In genomic region chr11:134978388-134979088, GRCh38 we compare ENCODE assay signal across 24 cellular contexts.
DNase-seq lines count a peak whose midpoint lies in the region; ATAC-seq and TF ChIP-seq lines count a peak whose summit lies in the region.
"Had no signal": no experiment of that assay in that cellular context is flagged by ENCODE, and none has a peak within 500 bp of the region (broad histone marks: within the 10 kb centered on the region; RNA-seq: fewer than 3 reads in every experiment).

No MANE protein-coding gene starts in this region.

- H3K36me3 ChIP-seq in mammary epithelial cell (ENCODE audit: insufficient read depth, low read length) (no peaks in the 10 kb centered on the region), Panc1 (ENCODE audit: control insufficient read depth, insufficient read depth, low read length) (no peaks in the 10 kb centered on the region), tibial artery (no peaks in the 10 kb centered on the region), heart left ventricle (no peaks in the 10 kb centered on the region)
- H3K36me3 ChIP-seq: BLaER1 treated with 17β-estradiol and CSF1 and Interleukin-3, amounts not matched to agents 10 nM and 100 nM; cardiac muscle cell; gastroesophageal sphincter had no signal

- H3K27ac Mint-ChIP-seq in MCF 10A (ENCODE audit: low read depth, unreplicated experiment): no peak overlapping the region
- H3K27ac Mint-ChIP-seq in CD14-positive monocyte: no peak overlapping the region
- H3K27ac Mint-ChIP-seq: memory B cell, T-cell had no signal

- H3K4me1 ChIP-seq in mammary epithelial cell (ENCODE audit: insufficient read depth, low read length) (no peaks in the 10 kb centered on the region), Panc1 (ENCODE audit: control insufficient read depth, insufficient read depth, low read length) (no peaks in the 10 kb centered on the region; the same call in 1 of the 2 replicates), tibial artery (no peaks in the 10 kb centered on the region), heart left ventricle (no peaks in the 10 kb centered on the region)
- H3K4me1 ChIP-seq: gastroesophageal sphincter had no signal

- BruUV-seq in MCF 10A (replicated peaks; lab: Mats Ljungman, UMichigan): no TSS peak
- no TSS peak for BruUV-seq in mammary epithelial cell (replicated peaks; lab: Mats Ljungman, UMichigan)
- no TSS peak for BruUV-seq in Panc1 (replicated peaks; lab: Mats Ljungman, UMichigan)

- H3K27ac ChIP-seq in mammary epithelial cell (ENCODE audit: insufficient read depth, low read depth, low read length): no peak overlapping the region
- H3K27ac ChIP-seq in Panc1 (ENCODE audit: low read length): no peak overlapping the region
- no peak overlapping the region for H3K27ac ChIP-seq in tibial artery
- H3K27ac ChIP-seq in heart left ventricle: no peak overlapping the region
- H3K27ac ChIP-seq: BLaER1 treated with 17β-estradiol and CSF1 and Interleukin-3, amounts not matched to agents 10 nM and 100 nM; cardiac muscle cell; gastroesophageal sphincter had no signal

- H3K27me3 ChIP-seq in mammary epithelial cell (ENCODE audit: insufficient read depth, low read length): no peaks in the 10 kb centered on the region
- no peaks in the 10 kb centered on the region for H3K27me3 ChIP-seq in Panc1 (ENCODE audit: control insufficient read depth, insufficient read depth, low read length)
- peaks cover 0 to 11% of the 10 kb centered on the region in 2 donors for H3K27me3 ChIP-seq in tibial artery
- H3K27me3 ChIP-seq in heart left ventricle: peaks cover 0 to 2% (median 0%) of the 10 kb centered on the region in 9 donors
- H3K27me3 ChIP-seq: BLaER1 treated with 17β-estradiol and CSF1 and Interleukin-3, amounts not matched to agents 10 nM and 100 nM; cardiac muscle cell had no signal

- no peaks in the 10 kb centered on the region for H3K27me3 Mint-ChIP-seq in MCF 10A (ENCODE audit: insufficient read depth, unreplicated experiment)
- peaks cover 0 to 2% (median 0%) of the 10 kb centered on the region in 3 donors for H3K27me3 Mint-ChIP-seq in CD14-positive monocyte (ENCODE audit: low read depth in 3 of 3)

- WGBS in mammary epithelial cell (ENCODE audit: low coverage, missing lambda C conversion rate): 48% methylated on average over 6 of the region's 21 CpGs
- WGBS in heart left ventricle, 4 donors: 78 to 84% (median 81%) methylated on average over 21 of the region's 21 CpGs

- dilution Hi-C loops in mammary epithelial cell (cut with HindIII; ENCODE audit: low sequenced_read_pairs): no loop called here

- no peak overlapping the region for H3K4me2 ChIP-seq in mammary epithelial cell (ENCODE audit: insufficient read depth, low read depth, low read length)

- CTCF ChIA-PET in MCF 10A (lab: Yijun Ruan, JAX): interaction anchor here (0.6 kb wide), 1 partner anchor 13 kb away, joined by 3 read pairs; no protein-coding TSS in a partner anchor
- CTCF ChIA-PET in mammary epithelial cell (lab: Charles Lee; ENCODE audit: low non-redundant PET): no interaction called here
- CTCF ChIA-PET in Panc1 (lab: Charles Lee): no interaction called here

- POLR2A ChIA-PET in MCF 10A (lab: Yijun Ruan, JAX): no interaction called here
- POLR2A ChIA-PET in Panc1 (lab: Charles Lee): no interaction called here

- no peaks in the 10 kb centered on the region for H3K36me3 Mint-ChIP-seq in MCF 10A (ENCODE audit: insufficient read depth, unreplicated experiment)
- no peaks in the 10 kb centered on the region for H3K36me3 Mint-ChIP-seq in CD14-positive monocyte
- H3K36me3 Mint-ChIP-seq: memory B cell, naive B cell, T-cell had no signal

- intact Hi-C loops in MCF 10A (cut with micrococcal nuclease) (no loop called here), mammary epithelial cell (cut with micrococcal nuclease) (no loop called here), Panc1 (cut with micrococcal nuclease; ENCODE audit: unreplicated experiment) (no loop called here), tibial artery (cut with DNase I; ENCODE audit: low total_unique reads) (no loop called here), CD14-positive monocyte (cut with micrococcal nuclease) (no loop called here), heart left ventricle (cut with DNase I) (no loop called here)

- H4K20me1 ChIP-seq in mammary epithelial cell (ENCODE audit: insufficient read depth, low read length): no peaks in the 10 kb centered on the region
- H4K20me1 ChIP-seq: BLaER1 treated with 17β-estradiol and CSF1 and Interleukin-3, amounts not matched to agents 10 nM and 100 nM had no signal

- H3K4me3 ChIP-seq in mammary epithelial cell (replicated peaks in 1 of 3; ENCODE audit: insufficient read depth in 1 of 3, low read depth in 2 of 3, low read length in 3 of 3): no peak overlapping the region
- no peak overlapping the region for H3K4me3 ChIP-seq in Panc1 (ENCODE audit: low read depth in 2 of 2, low read length in 2 of 2)
- H3K4me3 ChIP-seq in tibial artery: no peak overlapping the region
- no peak overlapping the region for H3K4me3 ChIP-seq in heart left ventricle
- H3K4me3 ChIP-seq: BLaER1 treated with 17β-estradiol and CSF1 and Interleukin-3, amounts not matched to agents 10 nM and 100 nM; cardiac muscle cell; gastroesophageal sphincter had no signal

- H3K9me3 ChIP-seq in mammary epithelial cell (replicated peaks; ENCODE audit: insufficient read depth, low read length) (peaks cover 14% of the 10 kb centered on the region), Panc1 (ENCODE audit: control insufficient read depth, insufficient read depth, low read depth, low read length) (no peaks in the 10 kb centered on the region), tibial artery (no peaks in the 10 kb centered on the region), heart left ventricle (no peaks in the 10 kb centered on the region)
- H3K9me3 ChIP-seq: BLaER1 treated with 17β-estradiol and CSF1 and Interleukin-3, amounts not matched to agents 10 nM and 100 nM; gastroesophageal sphincter had no signal

- in situ Hi-C loops in mammary epithelial cell (cut with MboI; ENCODE audit: low sequenced_read_pairs in 2 of 2): no loop called here
- in situ Hi-C loops in Panc1 (cut with HindIII; ENCODE audit: low pct_unique_long_range_greater_than_20kb, low sequenced_read_pairs): no loop called here

- TF ChIP-seq CTCF in MCF 10A (IDR thresholded peaks at IDR 0.05; ENCODE audit: unreplicated experiment) (no peak), mammary epithelial cell (conservative IDR thresholded peaks at IDR 0.05 in 1 of 2, IDR thresholded peaks at IDR 0.05 in 1 of 2; ENCODE audit: extremely low read depth in 1 of 2, insufficient read depth in 1 of 2, low read depth in 1 of 2, low read length in 2 of 2) (no peak), Panc1 (IDR thresholded peaks at IDR 0.05) (no peak; the same call in 1 of the 2 replicates), tibial artery (IDR thresholded peaks at IDR 0.05) (peak; percentile 30 to 38), CD14-positive monocyte (IDR thresholded peaks at IDR 0.05) (no peak), heart left ventricle (IDR thresholded peaks at IDR 0.05) (no peak)

- no peak for TF ChIP-seq POLR2A in heart left ventricle (IDR thresholded peaks at IDR 0.05)

- H3K4me3 Mint-ChIP-seq in MCF 10A (ENCODE audit: unreplicated experiment): no peak overlapping the region
- no peak overlapping the region for H3K4me3 Mint-ChIP-seq in CD14-positive monocyte
- H3K4me3 Mint-ChIP-seq: memory B cell, naive B cell, T-cell had no signal

- H3K79me2 ChIP-seq in mammary epithelial cell (ENCODE audit: insufficient read depth, low read length): no peaks in the 10 kb centered on the region

- no peak overlapping the region for H3K9ac ChIP-seq in mammary epithelial cell (ENCODE audit: insufficient read depth, low read length)
- H3K9ac ChIP-seq: BLaER1 treated with 17β-estradiol and CSF1 and Interleukin-3, amounts not matched to agents 10 nM and 100 nM had no signal

- H3K9me3 Mint-ChIP-seq in MCF 10A (ENCODE audit: unreplicated experiment) (peaks cover 17% of the 10 kb centered on the region), CD14-positive monocyte (peaks cover 0 to 13% (median 2%) of the 10 kb centered on the region in 7 donors)
- H3K9me3 Mint-ChIP-seq: memory B cell had no signal

- DNase-seq in MCF 10A (ENCODE audit: unreplicated experiment) (peak; percentile 22), mammary epithelial cell (no peak), Panc1 (ENCODE audit: low read depth, low spot score) (no peak), dermis microvascular lymphatic vessel endothelial cell (ENCODE audit: low read depth in 2 of 2) (peak; percentile 2 to 9), tibial artery (no peak), CD14-positive monocyte (ENCODE audit: low spot score) (no peak), heart left ventricle (no peak), NCI-H1694 (lab: John Stamatoyannopoulos, UW) (no peak)
- DNase-seq: activated CD4-positive, alpha-beta T cell treated with anti-CD3 and anti-CD28 coated beads, Interleukin-2, amount 50 U/mL, for 1 hour; activated CD8-positive, alpha-beta memory T cell treated with anti-CD3 and anti-CD28 coated beads, Interleukin-2, amount 50 U/mL, for 48 hours; activated gamma-delta T cell treated with Interleukin-2 at 50 U/mL for 16 hours; kidney glomerular epithelial cell; naive B cell; NCI-H1105; NCI-H2081; NCI-H510A; right cardiac atrium; stimulated activated CD4-positive, alpha-beta T cell treated with anti-CD3 and anti-CD28 coated beads, Interleukin-15, amount 100 ng/mL, for 24 hours; substantia nigra; T-cell had no signal

- no peak overlapping the region for H2AFZ ChIP-seq in mammary epithelial cell (ENCODE audit: low read depth, low read length)

- H3K4me1 Mint-ChIP-seq in MCF 10A (ENCODE audit: insufficient read depth, unreplicated experiment) (no peaks in the 10 kb centered on the region), CD14-positive monocyte (no peaks in the 10 kb centered on the region)
- H3K4me1 Mint-ChIP-seq: naive B cell, T-cell had no signal

- ATAC-seq in Panc1 (peak; percentile 37), heart left ventricle (no peak)
- ATAC-seq: gastroesophageal sphincter, right cardiac atrium, T-cell had no signal

Comparison
In these comparisons a context has a peak if more than half of its experiments do, and no peak if none do; other contexts are left out.
1. DNase-seq: peak in MCF 10A (single experiment) and dermis microvascular lymphatic vessel endothelial cell (2 of 2); none in mammary epithelial cell (single experiment), Panc1 (single experiment), tibial artery (0 of 2), CD14-positive monocyte (single experiment), heart left ventricle (0 of 5) and NCI-H1694 (single experiment).
2. CTCF ChIP-seq: peak in tibial artery (2 of 2); none in MCF 10A (single experiment), mammary epithelial cell (0 of 2), Panc1 (single experiment), CD14-positive monocyte (single experiment) and heart left ventricle (0 of 12).